ENCODE assay signal across 15 cellular contexts in the genomic region with DNA sequence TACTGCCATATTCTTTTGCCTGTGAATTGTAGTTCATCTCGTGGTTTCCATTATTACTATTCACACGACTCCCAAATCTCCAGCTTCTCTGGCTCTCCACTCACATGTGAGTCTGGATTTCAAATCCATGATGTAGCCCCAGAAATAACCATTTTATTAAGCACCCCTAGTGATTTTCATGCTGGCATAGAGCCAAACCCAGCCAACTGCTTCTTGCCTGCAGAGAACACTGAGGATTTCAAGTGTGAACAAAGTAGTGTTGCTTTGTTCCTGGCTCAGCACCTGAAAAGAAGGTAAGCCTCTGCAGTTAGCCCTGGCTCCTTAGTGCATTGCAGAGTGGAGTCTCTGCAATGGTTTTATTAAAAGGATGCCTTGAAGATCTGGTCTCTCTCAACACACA. TPM values are rescaled to one million over a fixed set of nuclear protein-coding genes. Genes with fewer than 3 reads are reported as not detected.
"Had no signal": no experiment of that assay in that cellular context is flagged by ENCODE, and none has a peak within 500 bp of the region (broad histone marks: within the 10 kb centered on the region; RNA-seq: fewer than 3 reads in every experiment).

No MANE protein-coding gene starts in this region.

- DNase-seq: activated CD4-positive, alpha-beta T cell treated with anti-CD3 and anti-CD28 coated beads for 48 hours; activated CD8-positive, alpha-beta memory T cell treated with anti-CD3 and anti-CD28 coated beads for 24 hours; activated naive CD4-positive, alpha-beta T cell; central memory CD4-positive, alpha-beta T cell; effector memory CD8-positive, alpha-beta T cell; foreskin keratinocyte; kidney glomerular epithelial cell; mesenchymal stem cell; natural killer cell; stimulated activated CD4-positive, alpha-beta T cell treated with anti-CD3 and anti-CD28 coated beads, Interleukin-1b, Interleukin-23, amount 100 ng/mL, for 48 hours; trophoblast cell had no signal

- FAIRE-seq: TTC549 had no signal

- ATAC-seq: effector memory CD8-positive, alpha-beta T cell; foreskin keratinocyte; natural killer cell; WTC11 had no signal

- H3K9me3 Mint-ChIP-seq: dendritic cell treated with granulocyte-macrophage colony-stimulating factor and Interleukin-4, amounts not matched to agents 40 ng/mL and 50 ng/mL, for 4 days; effector memory CD8-positive, alpha-beta T cell; natural killer cell had no signal

- H3K4me3 Mint-ChIP-seq: dendritic cell treated with granulocyte-macrophage colony-stimulating factor and Interleukin-4, amounts not matched to agents 40 ng/mL and 50 ng/mL, for 4 days; effector memory CD8-positive, alpha-beta T cell; natural killer cell; WTC11 had no signal

- H3K4me1 ChIP-seq: foreskin keratinocyte had no signal

- H3K27ac ChIP-seq: foreskin keratinocyte had no signal

- H3K27me3 Mint-ChIP-seq: dendritic cell treated with granulocyte-macrophage colony-stimulating factor and Interleukin-4, amounts not matched to agents 40 ng/mL and 50 ng/mL, for 4 days; effector memory CD8-positive, alpha-beta T cell had no signal

- H3K27ac Mint-ChIP-seq: dendritic cell treated with granulocyte-macrophage colony-stimulating factor and Interleukin-4, amounts not matched to agents 40 ng/mL and 50 ng/mL, for 4 days; natural killer cell; WTC11 had no signal

- H3K27me3 ChIP-seq: foreskin keratinocyte had no signal

- H3K4me1 Mint-ChIP-seq: WTC11 had no signal

RNA-seq across cellular contexts. Expression of a gene that starts 47.7 kb away (rescaled TPM):
- total RNA-seq: T-helper 2 cell treated with Interferon-gamma antibody and Interleukin-4, amounts not matched to agents 100 ng/mL and 5 ng/mL, for 36 hours had no signal
